ENCODE assay signal across 20 cellular contexts in genomic region chr19:33344210-33344609, GRCh38. TPM values are rescaled to one million over a fixed set of nuclear protein-coding genes. Genes with fewer than 3 reads are reported as not detected.
DNase-seq lines count a peak whose midpoint lies in the region; ATAC-seq and TF ChIP-seq lines count a peak whose summit lies in the region.
"Had no signal": no experiment of that assay in that cellular context is flagged by ENCODE, and none has a peak within 500 bp of the region (broad histone marks: within the 10 kb centered on the region; RNA-seq: fewer than 3 reads in every experiment).

No MANE protein-coding gene starts in this region.

- H3K4me3 ChIP-seq in gastroesophageal sphincter = peak overlapping the region in 1 of 2 donors; percentile 4
- H3K4me3 ChIP-seq: lung had no signal

- H3K27ac Mint-ChIP-seq in nephron progenitor cell = no peak overlapping the region
- H3K27ac Mint-ChIP-seq: activated naive CD8-positive, alpha-beta T cell treated with anti-CD3 and anti-CD28 coated beads, Interleukin-2, amount 10 ng/mL, durations not matched to agents 7 days and 5 days; T-helper 17 cell had no signal

- no peaks in the 10 kb centered on the region for H3K9me3 ChIP-seq in gastroesophageal sphincter

- peaks cover 6% of the 10 kb centered on the region for H3K4me1 Mint-ChIP-seq in nephron progenitor cell
- H3K4me1 Mint-ChIP-seq: activated naive CD8-positive, alpha-beta T cell treated with anti-CD3 and anti-CD28 coated beads, Interleukin-2, amount 10 ng/mL, durations not matched to agents 7 days and 5 days; central memory CD8-positive, alpha-beta T cell had no signal

- TF ChIP-seq CTCF in gastroesophageal sphincter (IDR thresholded peaks at IDR 0.05) = no peak
- TF ChIP-seq CTCF in nephron progenitor cell (IDR thresholded peaks at IDR 0.05) = no peak

- no peak for TF ChIP-seq POLR2A in gastroesophageal sphincter (IDR thresholded peaks at IDR 0.05)
- TF ChIP-seq POLR2A in GM18505 (IDR thresholded peaks at IDR 0.05; ENCODE audit: borderline replicate concordance, extremely low read depth, insufficient read depth, insufficient read length) = no peak

- no peak for TF ChIP-seq EP300 in gastroesophageal sphincter (IDR thresholded peaks at IDR 0.05)

- no peaks in the 10 kb centered on the region for H3K9me3 Mint-ChIP-seq in nephron progenitor cell
- H3K9me3 Mint-ChIP-seq: activated naive CD8-positive, alpha-beta T cell treated with anti-CD3 and anti-CD28 coated beads, Interleukin-2, amount 10 ng/mL, durations not matched to agents 7 days and 5 days; central memory CD8-positive, alpha-beta T cell had no signal

- H3K27ac ChIP-seq in gastroesophageal sphincter = peak overlapping the region in 1 of 4 donors; percentile 12

- WGBS in gastroesophageal sphincter (ENCODE audit: low coverage in 1 of 2), 2 donors = 8 to 9% methylated on average over 5 to 6 of the region's 9 CpGs

- DNase-seq in Ammon's horn (ENCODE audit: low spot score) = peak; percentile 72
- DNase-seq in NCI-H2227 treated with DMSO at 0.1 percent for 48 hours (lab: John Stamatoyannopoulos, UW) = peak; percentile 82
- peak; percentile 15 for DNase-seq in nephron progenitor cell
- DNase-seq in HPDE6-E6E7 (ENCODE audit: extremely low spot score) = no peak
- DNase-seq in activated effector memory CD4-positive, alpha-beta T cell treated with anti-CD3 and anti-CD28 coated beads, Interleukin-2, amount 50 U/mL, for 16 hours = no peak
- DNase-seq in activated CD8-positive, alpha-beta memory T cell treated with anti-CD3 and anti-CD28 coated beads, Interleukin-2, amount 50 U/mL, for 4 hours = no peak
- DNase-seq: activated CD4-positive, alpha-beta T cell treated with anti-CD3 and anti-CD28 coated beads for 4 hours; activated naive CD8-positive, alpha-beta T cell treated with anti-CD3 and anti-CD28 coated beads, Interleukin-2, amount 10 ng/mL, durations not matched to agents 7 days and 5 days; activated T-cell treated with anti-CD3 and anti-CD28 coated beads for 4 hours; AML-193; DMS79; KBM-7; NCI-H524; stimulated activated CD4-positive, alpha-beta T cell treated with anti-CD3 and anti-CD28 coated beads, Interleukin-12 subunit alpha, Interleukin-12 subunit beta, amount 100 ng/mL, for 4 hours; substantia nigra; T-helper 17 cell had no signal

- no peaks in the 10 kb centered on the region for H3K36me3 ChIP-seq in gastroesophageal sphincter

- ATAC-seq in gastroesophageal sphincter (peak; percentile 79), GM18505 (IDR thresholded peaks at IDR 0.05; ENCODE audit: unreplicated experiment) (no peak)
- ATAC-seq: T-helper 17 cell had no signal

- no peak overlapping the region for H3K4me3 Mint-ChIP-seq in nephron progenitor cell
- H3K4me3 Mint-ChIP-seq: activated naive CD8-positive, alpha-beta T cell treated with anti-CD3 and anti-CD28 coated beads, Interleukin-2, amount 10 ng/mL, durations not matched to agents 7 days and 5 days; central memory CD8-positive, alpha-beta T cell; T-helper 17 cell had no signal

- H3K27me3 Mint-ChIP-seq in nephron progenitor cell (ENCODE audit: low read depth, poor library complexity) = peaks cover 63% of the 10 kb centered on the region

- H3K36me3 Mint-ChIP-seq in nephron progenitor cell (ENCODE audit: low read depth) = no peaks in the 10 kb centered on the region
- H3K36me3 Mint-ChIP-seq: activated naive CD8-positive, alpha-beta T cell treated with anti-CD3 and anti-CD28 coated beads, Interleukin-2, amount 10 ng/mL, durations not matched to agents 7 days and 5 days had no signal

- H3K27me3 ChIP-seq in gastroesophageal sphincter = peaks cover 29% of the 10 kb centered on the region

- peaks cover 0 to 9% (median 0%) of the 10 kb centered on the region in 3 donors for H3K4me1 ChIP-seq in gastroesophageal sphincter

RNA-seq across cellular contexts. Expression of gene CEBPG, which starts 29.3 kb away (rescaled TPM):
- 10 to 100 TPM; 23.8 to 34.9 (median 26.2) TPM for total RNA-seq in gastroesophageal sphincter

RNA-seq across cellular contexts. Expression of gene CEBPA, which starts 41.9 kb away (rescaled TPM):
- total RNA-seq in gastroesophageal sphincter = 10 to 100 TPM in 1 of 4 donors, 1 to 10 TPM in 3; 7.0 to 11.3 (median 9.0) TPM

Comparison
In these comparisons a context has a peak if more than half of its experiments do, and no peak if none do; other contexts are left out.
1. DNase-seq: peak in Ammon's horn (single experiment), NCI-H2227 treated with DMSO at 0.1 percent for 48 hours (single experiment) and nephron progenitor cell (single experiment); none in HPDE6-E6E7 (single experiment), activated effector memory CD4-positive, alpha-beta T cell treated with anti-CD3 and anti-CD28 coated beads, Interleukin-2, amount 50 U/mL, for 16 hours (single experiment) and activated CD8-positive, alpha-beta memory T cell treated with anti-CD3 and anti-CD28 coated beads, Interleukin-2, amount 50 U/mL, for 4 hours (single experiment).